18 cellular contexts compared by ENCODE assay signal in the genomic region with DNA sequence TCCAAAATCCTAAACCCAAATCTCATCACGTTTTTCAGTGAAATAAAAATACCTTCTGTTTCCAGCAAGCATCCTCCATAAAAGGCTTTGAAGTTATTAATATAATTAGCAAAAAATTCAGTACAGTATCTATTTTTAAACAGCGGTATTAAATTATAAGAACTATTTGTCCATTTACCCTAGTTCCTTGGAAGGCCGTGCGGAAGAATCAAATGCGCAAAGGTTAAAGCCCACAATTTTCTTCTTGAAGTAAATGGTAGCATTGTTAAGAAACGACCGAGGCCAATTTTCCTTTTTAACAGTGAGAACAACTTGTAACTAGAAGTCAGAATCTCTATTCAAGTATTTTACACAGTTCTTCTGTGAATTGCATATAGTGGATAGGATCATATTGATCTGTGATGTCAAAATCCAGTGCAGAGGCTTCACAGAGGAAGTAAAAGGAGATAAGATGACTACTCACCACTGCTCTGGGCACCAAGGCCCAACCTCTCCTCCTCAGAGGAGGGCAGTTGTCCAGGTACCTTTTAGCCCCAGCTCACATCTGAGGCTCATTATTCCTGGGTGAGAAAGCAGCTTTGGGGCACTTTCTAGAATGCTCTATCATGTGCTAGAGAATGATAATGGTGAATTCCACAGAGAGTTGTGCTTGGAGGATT. TPM values are rescaled to one million over a fixed set of nuclear protein-coding genes. Genes with fewer than 3 reads are reported as not detected.
DNase-seq lines count a peak whose midpoint lies in the region; ATAC-seq and TF ChIP-seq lines count a peak whose summit lies in the region.
"Had no signal": no experiment of that assay in that cellular context is flagged by ENCODE, and none has a peak within 500 bp of the region (broad histone marks: within the 10 kb centered on the region; RNA-seq: fewer than 3 reads in every experiment).

No MANE protein-coding gene starts in this region.

- POLR2A ChIA-PET in activated naive CD8-positive, alpha-beta T cell treated with anti-CD3 and anti-CD28 coated beads, Interleukin-2, amount 10 ng/mL, durations not matched to agents 7 days and 5 days (lab: Charles Lee) = no interaction called here

- peaks cover 44% of the 10 kb centered on the region for H3K4me1 Mint-ChIP-seq in T-helper 1 cell treated with Interleukin-12 subunit alpha and Interleukin-12 subunit beta and Interleukin-4 antibody, amounts not matched to agents 30 μg/mL and 1 μg/mL, for 36 hours (ENCODE audit: low read depth)
- peaks cover 26 to 42% (median 31%) of the 10 kb centered on the region in 4 donors for H3K4me1 Mint-ChIP-seq in CD4-positive, CD25-positive, alpha-beta regulatory T cell
- peaks cover 30% of the 10 kb centered on the region for H3K4me1 Mint-ChIP-seq in activated naive CD8-positive, alpha-beta T cell treated with anti-CD3 and anti-CD28 coated beads, Interleukin-2, amount 10 ng/mL, durations not matched to agents 7 days and 5 days

- peaks cover 36% of the 10 kb centered on the region for H3K4me1 ChIP-seq in CD4-positive, CD25-positive, alpha-beta regulatory T cell (ENCODE audit: control insufficient read depth, insufficient read depth, low read length, poor library complexity, severe bottlenecking)
- H3K4me1 ChIP-seq in gastroesophageal sphincter = no peaks in the 10 kb centered on the region

- 79 to 83% methylated on average over 7 of the region's 7 CpGs for WGBS in gastroesophageal sphincter (ENCODE audit: low coverage in 1 of 2), 2 donors

- TF ChIP-seq CTCF in NB4 (IDR thresholded peaks at IDR 0.05; ENCODE audit: low read depth, low read length) (no peak), gastroesophageal sphincter (IDR thresholded peaks at IDR 0.05) (no peak)

- H3K27me3 ChIP-seq in CD4-positive, CD25-positive, alpha-beta regulatory T cell (ENCODE audit: control insufficient read depth, insufficient read depth, low read length) = no peaks in the 10 kb centered on the region
- H3K27me3 ChIP-seq in gastroesophageal sphincter = no peaks in the 10 kb centered on the region
- H3K27me3 ChIP-seq: tibial artery had no signal

- H3K36me3 ChIP-seq in CD4-positive, CD25-positive, alpha-beta regulatory T cell (ENCODE audit: control insufficient read depth, insufficient read depth, low read length) = no peaks in the 10 kb centered on the region
- H3K36me3 ChIP-seq in gastroesophageal sphincter = no peaks in the 10 kb centered on the region
- H3K36me3 ChIP-seq: tibial artery had no signal

- DNase-seq in T-helper 1 cell (no peak), NB4 (ENCODE audit: low read depth) (peak; percentile 40)
- DNase-seq in CD4-positive, CD25-positive, alpha-beta regulatory T cell = no peak
- DNase-seq in activated naive CD8-positive, alpha-beta T cell treated with anti-CD3 and anti-CD28 coated beads, Interleukin-2, amount 10 ng/mL, durations not matched to agents 7 days and 5 days = no peak
- DNase-seq: activated gamma-delta T cell; AML-193; central memory CD4-positive, alpha-beta T cell; DMS79 treated with DMSO at 0.1 percent for 48 hours; mammary epithelial cell; NCI-H1417 treated with DMSO at 0.1 percent for 48 hours; nucleus accumbens; small intestine; stimulated activated naive CD4-positive, alpha-beta T cell treated with Interleukin-2 at 50 U/mL for 16 hours; tibial artery had no signal

- no peak overlapping the region for H3K27ac ChIP-seq in CD4-positive, CD25-positive, alpha-beta regulatory T cell (ENCODE audit: insufficient read depth, low read length, poor library complexity, severe bottlenecking)
- H3K27ac ChIP-seq in gastroesophageal sphincter = no peak overlapping the region
- H3K27ac ChIP-seq: tibial artery had no signal

- H3K27me3 Mint-ChIP-seq in T-helper 1 cell treated with Interleukin-12 subunit alpha and Interleukin-12 subunit beta and Interleukin-4 antibody, amounts not matched to agents 30 μg/mL and 1 μg/mL, for 36 hours (ENCODE audit: low read depth) = no peaks in the 10 kb centered on the region
- no peaks in the 10 kb centered on the region for H3K27me3 Mint-ChIP-seq in CD4-positive, CD25-positive, alpha-beta regulatory T cell
- H3K27me3 Mint-ChIP-seq in activated naive CD8-positive, alpha-beta T cell treated with anti-CD3 and anti-CD28 coated beads, Interleukin-2, amount 10 ng/mL, durations not matched to agents 7 days and 5 days = no peaks in the 10 kb centered on the region

- H3K9me3 Mint-ChIP-seq in T-helper 1 cell treated with Interleukin-12 subunit alpha and Interleukin-12 subunit beta and Interleukin-4 antibody, amounts not matched to agents 30 μg/mL and 1 μg/mL, for 36 hours = no peaks in the 10 kb centered on the region
- no peaks in the 10 kb centered on the region for H3K9me3 Mint-ChIP-seq in CD4-positive, CD25-positive, alpha-beta regulatory T cell
- H3K9me3 Mint-ChIP-seq in activated naive CD8-positive, alpha-beta T cell treated with anti-CD3 and anti-CD28 coated beads, Interleukin-2, amount 10 ng/mL, durations not matched to agents 7 days and 5 days = no peaks in the 10 kb centered on the region

- TF ChIP-seq EP300 in gastroesophageal sphincter (IDR thresholded peaks at IDR 0.05) = no peak

- H3K27ac Mint-ChIP-seq in T-helper 1 cell treated with Interleukin-12 subunit alpha and Interleukin-12 subunit beta and Interleukin-4 antibody, amounts not matched to agents 30 μg/mL and 1 μg/mL, for 36 hours = peak overlapping the region; percentile 80
- peak overlapping the region in 2 of 3 donors; percentile 5 to 34 for H3K27ac Mint-ChIP-seq in CD4-positive, CD25-positive, alpha-beta regulatory T cell
- H3K27ac Mint-ChIP-seq in activated naive CD8-positive, alpha-beta T cell treated with anti-CD3 and anti-CD28 coated beads, Interleukin-2, amount 10 ng/mL, durations not matched to agents 7 days and 5 days = peak overlapping the region; percentile 26

- no peak overlapping the region for H3K4me3 Mint-ChIP-seq in T-helper 1 cell treated with Interleukin-12 subunit alpha and Interleukin-12 subunit beta and Interleukin-4 antibody, amounts not matched to agents 30 μg/mL and 1 μg/mL, for 36 hours
- H3K4me3 Mint-ChIP-seq in CD4-positive, CD25-positive, alpha-beta regulatory T cell = peak overlapping the region in 1 of 4 donors; percentile 94
- H3K4me3 Mint-ChIP-seq in activated naive CD8-positive, alpha-beta T cell treated with anti-CD3 and anti-CD28 coated beads, Interleukin-2, amount 10 ng/mL, durations not matched to agents 7 days and 5 days = no peak overlapping the region

- TF ChIP-seq POLR2A in NB4 (IDR thresholded peaks at IDR 0.05; ENCODE audit: extremely low read depth, insufficient read length) = no peak
- no peak for TF ChIP-seq POLR2A in gastroesophageal sphincter (IDR thresholded peaks at IDR 0.05)

- no peaks in the 10 kb centered on the region for H3K36me3 Mint-ChIP-seq in T-helper 1 cell treated with Interleukin-12 subunit alpha and Interleukin-12 subunit beta and Interleukin-4 antibody, amounts not matched to agents 30 μg/mL and 1 μg/mL, for 36 hours (ENCODE audit: low read depth)
- H3K36me3 Mint-ChIP-seq in CD4-positive, CD25-positive, alpha-beta regulatory T cell = no peaks in the 10 kb centered on the region
- no peaks in the 10 kb centered on the region for H3K36me3 Mint-ChIP-seq in activated naive CD8-positive, alpha-beta T cell treated with anti-CD3 and anti-CD28 coated beads, Interleukin-2, amount 10 ng/mL, durations not matched to agents 7 days and 5 days

- no peaks in the 10 kb centered on the region for H3K9me3 ChIP-seq in CD4-positive, CD25-positive, alpha-beta regulatory T cell (ENCODE audit: control insufficient read depth in 2 of 2, low read length in 2 of 2)
- no peaks in the 10 kb centered on the region for H3K9me3 ChIP-seq in gastroesophageal sphincter
- H3K9me3 ChIP-seq: tibial artery had no signal

- no peak for ATAC-seq in CD4-positive, CD25-positive, alpha-beta regulatory T cell (ENCODE audit: low read depth in 2 of 2)
- ATAC-seq in activated naive CD8-positive, alpha-beta T cell treated with anti-CD3 and anti-CD28 coated beads, Interleukin-2, amount 10 ng/mL, durations not matched to agents 7 days and 5 days (ENCODE audit: low read depth) = no peak
- ATAC-seq in GM21717 (IDR thresholded peaks at IDR 0.05; ENCODE audit: unreplicated experiment) = no peak
- ATAC-seq in HG03196 (IDR thresholded peaks at IDR 0.05; ENCODE audit: unreplicated experiment) = no peak
- no peak for ATAC-seq in gastroesophageal sphincter

- H3K4me3 ChIP-seq in CD4-positive, CD25-positive, alpha-beta regulatory T cell (ENCODE audit: low read depth, low read length) = no peak overlapping the region
- H3K4me3 ChIP-seq in NB4 (ENCODE audit: low read depth, low read length) = no peak overlapping the region
- no peak overlapping the region for H3K4me3 ChIP-seq in gastroesophageal sphincter
- H3K4me3 ChIP-seq: tibial artery had no signal

RNA-seq across cellular contexts. Expression of a gene that starts 36.3 kb away (rescaled TPM):
- total RNA-seq in CD4-positive, CD25-positive, alpha-beta regulatory T cell = 3,783 TPM
- 100 to 1,000 TPM in 2 of 4 donors, 10 to 100 TPM in 2; 70.5 to 103 (median 86.4) TPM for polyA plus RNA-seq in CD4-positive, CD25-positive, alpha-beta regulatory T cell
- 10 to 100 TPM; 88.6 to 89.5 TPM for total RNA-seq in activated naive CD8-positive, alpha-beta T cell treated with anti-CD3 and anti-CD28 coated beads, Interleukin-2, amount 10 ng/mL, durations not matched to agents 7 days and 5 days
- 10 to 100 TPM; 11.2 to 40.7 (median 18.3) TPM for total RNA-seq in gastroesophageal sphincter

Comparison
In these comparisons a context has a peak if more than half of its experiments do, and no peak if none do; other contexts are left out.
1. H3K27ac Mint-ChIP-seq: peak in every context shown above with its lines; median percentile 80 in T-helper 1 cell treated with Interleukin-12 subunit alpha and Interleukin-12 subunit beta and Interleukin-4 antibody, amounts not matched to agents 30 μg/mL and 1 μg/mL, for 36 hours; 26 in activated naive CD8-positive, alpha-beta T cell treated with anti-CD3 and anti-CD28 coated beads, Interleukin-2, amount 10 ng/mL, durations not matched to agents 7 days and 5 days; 20 in CD4-positive, CD25-positive, alpha-beta regulatory T cell.
2. RNA of a gene that starts 36.3 kb away (total RNA-seq): 3,783 TPM in CD4-positive, CD25-positive, alpha-beta regulatory T cell (single experiment); 88.6 to 89.5 TPM in activated naive CD8-positive, alpha-beta T cell treated with anti-CD3 and anti-CD28 coated beads, Interleukin-2, amount 10 ng/mL, durations not matched to agents 7 days and 5 days and 11.2 to 40.7 TPM in gastroesophageal sphincter; every median in the first group is over 10 times any median in the second.